ENCODE assay signal across 10 cellular contexts in the genomic region with DNA sequence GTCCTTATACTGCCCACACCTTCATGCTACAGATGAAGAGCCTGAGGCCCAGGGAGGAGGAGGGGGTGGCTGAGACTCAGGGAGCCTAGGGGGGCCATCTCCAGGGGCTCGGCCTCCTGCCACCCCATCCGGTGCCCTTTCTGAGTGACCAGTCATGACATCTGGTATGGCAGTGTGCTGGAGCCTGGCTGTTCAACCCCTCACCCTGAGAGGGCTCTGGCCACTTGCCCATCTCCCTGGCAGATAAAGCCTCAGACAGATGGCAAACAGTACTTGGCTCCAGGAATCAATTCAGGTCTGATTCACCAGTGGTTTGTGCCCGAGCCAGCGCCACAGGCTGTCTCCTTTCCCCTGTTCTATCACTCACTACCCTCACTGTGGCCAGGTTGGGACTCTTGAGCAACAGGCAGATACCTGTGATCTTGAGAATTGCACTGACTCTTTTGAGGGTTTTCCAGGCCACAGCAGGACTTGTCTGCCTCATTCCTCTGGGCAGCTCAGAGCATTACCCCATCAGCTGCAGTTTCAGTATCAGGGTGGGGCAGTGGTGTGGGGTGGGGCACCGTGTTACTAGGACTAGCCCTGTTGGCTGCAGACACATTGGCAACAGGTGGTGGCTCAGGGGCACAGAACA. TPM values are rescaled to one million over a fixed set of nuclear protein-coding genes. Genes with fewer than 3 reads are reported as not detected.
DNase-seq lines count a peak whose midpoint lies in the region; ATAC-seq and TF ChIP-seq lines count a peak whose summit lies in the region.
"Had no signal": no experiment of that assay in that cellular context is flagged by ENCODE, and none has a peak within 500 bp of the region (broad histone marks: within the 10 kb centered on the region; RNA-seq: fewer than 3 reads in every experiment).

No MANE protein-coding gene starts in this region.

- DNase-seq in COLO668 (lab: John Stamatoyannopoulos, UW; ENCODE audit: unreplicated experiment): peak; percentile 11
- peak; percentile 93 for DNase-seq in MG63
- DNase-seq in amniotic epithelial cell (ENCODE audit: low read depth): peak; percentile 51
- peak; percentile 40 to 86 for DNase-seq in lower leg skin (ENCODE audit: low spot score in 2 of 2)
- DNase-seq in hippocampal formation (lab: John Stamatoyannopoulos, UW): no peak
- DNase-seq in stimulated activated naive CD4-positive, alpha-beta T cell (lab: John Stamatoyannopoulos, UW): no peak
- DNase-seq: KG1 had no signal

- WGBS in lower leg skin, 2 donors: 29 to 34% methylated on average over 5 of the region's 5 CpGs

- no peak for TF ChIP-seq POLR2A in lower leg skin (IDR thresholded peaks at IDR 0.05)

- ATAC-seq in GM21526 (IDR thresholded peaks at IDR 0.05; ENCODE audit: low FRiP score, unreplicated experiment) (no peak), HG02973 (IDR thresholded peaks at IDR 0.05; ENCODE audit: unreplicated experiment) (no peak)

- no peaks in the 10 kb centered on the region for H3K27me3 ChIP-seq in MG63
- H3K27me3 ChIP-seq: hepatocyte had no signal

- intact Hi-C loops in lower leg skin (cut with DNase I; ENCODE audit: low total_unique reads): no loop called here

- H3K9me3 ChIP-seq in MG63: no peaks in the 10 kb centered on the region

- no peak for TF ChIP-seq CTCF in lower leg skin (IDR thresholded peaks at IDR 0.05)

- no peak overlapping the region for H3K4me3 ChIP-seq in MG63
- H3K4me3 ChIP-seq in lower leg skin (ENCODE audit: low read depth, poor library complexity, severe bottlenecking): no peak overlapping the region
- H3K4me3 ChIP-seq: hepatocyte had no signal

- peaks cover 7% of the 10 kb centered on the region for H3K36me3 ChIP-seq in MG63

RNA-seq across cellular contexts. Expression of gene SRSF3, which starts 22.8 kb away (rescaled TPM):
- 168 and 271 TPM in 2 replicates for total RNA-seq in MG63 (2014; rRNA removed; shearing (Covaris generic); ENCODE audit: low replicate concordance)
- total RNA-seq in lower leg skin: 100 to 1,000 TPM; 114 to 272 (median 177) TPM

Comparison
In these comparisons a context has a peak if more than half of its experiments do, and no peak if none do; other contexts are left out.
1. DNase-seq: peak in COLO668 (single experiment), MG63 (single experiment), amniotic epithelial cell (single experiment) and lower leg skin (2 of 2); none in hippocampal formation (0 of 2) and stimulated activated naive CD4-positive, alpha-beta T cell (0 of 6).